In genomic region chr18:61616111-61616610, GRCh38 we compare ENCODE assay signal across 16 cellular contexts.
A peak's percentile ranks its signal among the peaks of the same experiment; 100 is the strongest.
DNase-seq lines count a peak whose midpoint lies in the region; ATAC-seq and TF ChIP-seq lines count a peak whose summit lies in the region.
"Had no signal": no experiment of that assay in that cellular context is flagged by ENCODE, and none has a peak within 500 bp of the region (broad histone marks: within the 10 kb centered on the region; RNA-seq: fewer than 3 reads in every experiment).

No MANE protein-coding gene starts in this region.

- H3K36me3 ChIP-seq in H7 (replicated peaks; ENCODE audit: control insufficient read depth, insufficient read depth, low read length), result no peaks in the 10 kb centered on the region
- no peaks in the 10 kb centered on the region for H3K36me3 ChIP-seq in OCI-LY3 (replicated peaks; ENCODE audit: low read depth, low read length)
- no peaks in the 10 kb centered on the region for H3K36me3 ChIP-seq in upper lobe of right lung

- no peaks in the 10 kb centered on the region for H3K27me3 ChIP-seq in H7 (ENCODE audit: control insufficient read depth, insufficient read depth, low read length)
- H3K27me3 ChIP-seq in OCI-LY3 (ENCODE audit: low read depth, low read length), result peaks cover 18% of the 10 kb centered on the region; the same call in 1 of the 2 replicates
- H3K27me3 ChIP-seq in upper lobe of right lung, result no peaks in the 10 kb centered on the region

- peak; percentile 48 for DNase-seq in H7
- DNase-seq in iPS-NIHi11 (ENCODE audit: low spot score), result peak; percentile 32
- DNase-seq in upper lobe of right lung, result no peak
- no peak for DNase-seq in midbrain (lab: John Stamatoyannopoulos, UW)
- no peak for DNase-seq in NCI-H1694 treated with DMSO at 0.1 percent for 48 hours (lab: John Stamatoyannopoulos, UW)
- no peak for DNase-seq in activated naive CD4-positive, alpha-beta T cell (lab: John Stamatoyannopoulos, UW)
- DNase-seq: C1 segment of cervical spinal cord; CD4-positive, CD25-positive, alpha-beta regulatory T cell; CD8-positive, alpha-beta T cell; DMS 273 treated with DMSO at 0.1 percent for 48 hours; DMS79; EL; GF-D8; GM23248 had no signal

- peaks cover 16% of the 10 kb centered on the region for H3K4me1 ChIP-seq in OCI-LY3 (ENCODE audit: low read length)
- H3K4me1 ChIP-seq in upper lobe of right lung, result no peaks in the 10 kb centered on the region

- H3K27ac ChIP-seq in OCI-LY3 (ENCODE audit: low read length), result peak overlapping the region; percentile 0; the same call in 1 of the 2 replicates
- no peak overlapping the region for H3K27ac ChIP-seq in upper lobe of right lung
- H3K27ac ChIP-seq: GM23248 had no signal

- TF ChIP-seq CTCF in OCI-LY3 (IDR thresholded peaks at IDR 0.05; ENCODE audit: low read depth, low read length), result no peak
- no peak for TF ChIP-seq CTCF in upper lobe of right lung (IDR thresholded peaks at IDR 0.05)

- H3K4me2 ChIP-seq in OCI-LY3 (ENCODE audit: low read length), result peak overlapping the region; percentile 21

- no peaks in the 10 kb centered on the region for H4K20me1 ChIP-seq in OCI-LY3 (ENCODE audit: insufficient read depth, low read length)

- H3K4me3 ChIP-seq in H7 (ENCODE audit: insufficient read depth, low read depth, low read length), result no peak overlapping the region
- H3K4me3 ChIP-seq in OCI-LY3 (ENCODE audit: low read length), result peak overlapping the region; percentile 5
- H3K4me3 ChIP-seq in upper lobe of right lung, result no peak overlapping the region
- H3K4me3 ChIP-seq: GM23248 had no signal

- no peaks in the 10 kb centered on the region for H3K79me2 ChIP-seq in OCI-LY3 (ENCODE audit: low read length)

- H3K9me3 ChIP-seq in OCI-LY3 (ENCODE audit: insufficient read depth, low read length) (no peaks in the 10 kb centered on the region), upper lobe of right lung (no peaks in the 10 kb centered on the region)

- intact Hi-C loops in upper lobe of right lung (cut with DNase I), result no loop called here

- H2AFZ ChIP-seq in OCI-LY3 (ENCODE audit: low read depth, low read length), result no peak overlapping the region
- H2AFZ ChIP-seq: GM23248 had no signal

- H3K9ac ChIP-seq in OCI-LY3 (ENCODE audit: low read length), result no peak overlapping the region
- H3K9ac ChIP-seq: GM23248 had no signal

- no peak for ATAC-seq in upper lobe of right lung
- ATAC-seq: CD8-positive, alpha-beta T cell; HCT116 had no signal

Comparison
In these comparisons a context has a peak if more than half of its experiments do, and no peak if none do; other contexts are left out.
1. DNase-seq: peak in H7 (single experiment) and iPS-NIHi11 (single experiment); none in upper lobe of right lung (single experiment), midbrain (single experiment), NCI-H1694 treated with DMSO at 0.1 percent for 48 hours (single experiment) and activated naive CD4-positive, alpha-beta T cell (0 of 4).